Comparison of ENCODE assay signal across 13 cellular contexts in genomic region chr14:97077687-97078086, GRCh38.
DNase-seq lines count a peak whose midpoint lies in the region; ATAC-seq and TF ChIP-seq lines count a peak whose summit lies in the region.
"Had no signal": no experiment of that assay in that cellular context is flagged by ENCODE, and none has a peak within 500 bp of the region (broad histone marks: within the 10 kb centered on the region; RNA-seq: fewer than 3 reads in every experiment).

No MANE protein-coding gene starts in this region.

- H4K20me1 ChIP-seq in Loucy (ENCODE audit: insufficient read depth, low read length, poor library complexity, severe bottlenecking) (no peaks in the 10 kb centered on the region), Karpas-422 (ENCODE audit: insufficient read depth, low read depth, low read length) (no peaks in the 10 kb centered on the region)

- no peaks in the 10 kb centered on the region for H3K9me3 Mint-ChIP-seq in natural killer cell
- H3K9me3 Mint-ChIP-seq: nephron had no signal

- no peak overlapping the region for H2AFZ ChIP-seq in Loucy (ENCODE audit: low read length)
- H2AFZ ChIP-seq in Karpas-422 (ENCODE audit: low read length), result no peak overlapping the region

- no peak for TF ChIP-seq CTCF in Loucy (conservative IDR thresholded peaks at IDR 0.05; ENCODE audit: low read length)
- TF ChIP-seq CTCF in natural killer cell (IDR thresholded peaks at IDR 0.05), result no peak

- no peaks in the 10 kb centered on the region for H3K79me2 ChIP-seq in Loucy (ENCODE audit: insufficient read depth, low read length)
- H3K79me2 ChIP-seq in Karpas-422 (ENCODE audit: low read length), result no peaks in the 10 kb centered on the region

- intact Hi-C loops in natural killer cell (cut with micrococcal nuclease), result no loop called here

- peak overlapping the region in 1 of 2 donors; percentile 51 for H3K27ac Mint-ChIP-seq in natural killer cell
- H3K27ac Mint-ChIP-seq: activated CD4-positive, alpha-beta T cell treated with anti-CD3 and anti-CD28 coated beads, Interleukin-2, amount 10 ng/mL, durations not matched to agents 24 days and 14 days; activated T-helper 2 cell treated with anti-CD3 and anti-CD28 coated beads, Interferon-gamma antibody, Interleukin-2, Interleukin-4, amounts not matched to agents 10 μg/mL and 5 μg/mL and 100 μg/mL, durations not matched to agents 14 hours and 24 hours and 36 hours; nephron had no signal

- H3K9ac ChIP-seq in Loucy (ENCODE audit: low read depth, low read length, poor library complexity, severe bottlenecking) (no peak overlapping the region), Karpas-422 (ENCODE audit: low read length) (no peak overlapping the region)

- peaks cover 19 to 25% of the 10 kb centered on the region in 2 donors for H3K4me1 Mint-ChIP-seq in natural killer cell

- H3K4me1 ChIP-seq in Loucy (ENCODE audit: insufficient read depth, low read length, poor library complexity, severe bottlenecking), result peaks cover 13% of the 10 kb centered on the region
- H3K4me1 ChIP-seq in Karpas-422 (ENCODE audit: low read length), result peaks cover 7% of the 10 kb centered on the region

- no peaks in the 10 kb centered on the region for H3K9me2 ChIP-seq in Loucy (replicated peaks; ENCODE audit: low read depth, low read length)
- no peaks in the 10 kb centered on the region for H3K9me2 ChIP-seq in Karpas-422 (replicated peaks; ENCODE audit: insufficient read depth, low read length)

- DNase-seq in natural killer cell (no peak), ureter (ENCODE audit: low spot score) (no peak), Karpas-422 (no peak), NCI-H1694 (lab: John Stamatoyannopoulos, UW) (no peak)
- DNase-seq: activated CD4-positive, alpha-beta T cell treated with anti-CD3 and anti-CD28 coated beads, Interleukin-2, amount 10 ng/mL, durations not matched to agents 24 days and 14 days; NCI-H1417; stimulated activated CD4-positive, alpha-beta T cell treated with anti-CD3 and anti-CD28 coated beads, Interleukin-2, amount 100 ng/mL, for 24 hours had no signal

- H3K36me3 Mint-ChIP-seq in natural killer cell, result no peaks in the 10 kb centered on the region

- no peaks in the 10 kb centered on the region for H3K27me3 ChIP-seq in Loucy (ENCODE audit: insufficient read depth, low read length, poor library complexity, severe bottlenecking)
- no peaks in the 10 kb centered on the region for H3K27me3 ChIP-seq in Karpas-422 (ENCODE audit: low read length)

- H3K9me3 ChIP-seq in Loucy (ENCODE audit: insufficient read depth, low read depth, low read length) (no peaks in the 10 kb centered on the region), Karpas-422 (ENCODE audit: low read length) (no peaks in the 10 kb centered on the region)

- ATAC-seq in GM18511 (IDR thresholded peaks at IDR 0.05; ENCODE audit: unreplicated experiment) (peak; percentile 13), GM21825 (IDR thresholded peaks at IDR 0.05; ENCODE audit: unreplicated experiment) (peak; percentile 23), natural killer cell (peak in 1 of 3 donors; percentile 45)

- H3K36me3 ChIP-seq in Loucy (ENCODE audit: insufficient read depth, low read length), result no peaks in the 10 kb centered on the region
- H3K36me3 ChIP-seq in Karpas-422 (ENCODE audit: insufficient read depth, low read length), result no peaks in the 10 kb centered on the region

- H3K27ac ChIP-seq in Karpas-422 (ENCODE audit: low read length), result no peak overlapping the region
- H3K27ac ChIP-seq: dorsolateral prefrontal cortex had no signal

- H3K4me3 Mint-ChIP-seq in natural killer cell, result peak overlapping the region; percentile 33
- H3K4me3 Mint-ChIP-seq: activated CD4-positive, alpha-beta T cell treated with anti-CD3 and anti-CD28 coated beads, Interleukin-2, amount 10 ng/mL, durations not matched to agents 24 days and 14 days; nephron had no signal

- H3F3A ChIP-seq in Loucy (ENCODE audit: low read depth), result no peaks in the 10 kb centered on the region

- H3K27me3 Mint-ChIP-seq in natural killer cell (ENCODE audit: low read depth in 2 of 2), result peaks cover 19 to 44% of the 10 kb centered on the region in 2 donors

- H3K4me3 ChIP-seq in Loucy (ENCODE audit: low read length, poor library complexity, severe bottlenecking) (peak overlapping the region; percentile 44), Karpas-422 (ENCODE audit: low read length) (no peak overlapping the region)
- H3K4me3 ChIP-seq: dorsolateral prefrontal cortex had no signal

- H3K4me2 ChIP-seq in Loucy (ENCODE audit: low read depth, low read length, poor library complexity, severe bottlenecking) (peak overlapping the region; percentile 63), Karpas-422 (ENCODE audit: low read depth, low read length, poor library complexity, severe bottlenecking) (no peak overlapping the region)
